In the genomic region with DNA sequence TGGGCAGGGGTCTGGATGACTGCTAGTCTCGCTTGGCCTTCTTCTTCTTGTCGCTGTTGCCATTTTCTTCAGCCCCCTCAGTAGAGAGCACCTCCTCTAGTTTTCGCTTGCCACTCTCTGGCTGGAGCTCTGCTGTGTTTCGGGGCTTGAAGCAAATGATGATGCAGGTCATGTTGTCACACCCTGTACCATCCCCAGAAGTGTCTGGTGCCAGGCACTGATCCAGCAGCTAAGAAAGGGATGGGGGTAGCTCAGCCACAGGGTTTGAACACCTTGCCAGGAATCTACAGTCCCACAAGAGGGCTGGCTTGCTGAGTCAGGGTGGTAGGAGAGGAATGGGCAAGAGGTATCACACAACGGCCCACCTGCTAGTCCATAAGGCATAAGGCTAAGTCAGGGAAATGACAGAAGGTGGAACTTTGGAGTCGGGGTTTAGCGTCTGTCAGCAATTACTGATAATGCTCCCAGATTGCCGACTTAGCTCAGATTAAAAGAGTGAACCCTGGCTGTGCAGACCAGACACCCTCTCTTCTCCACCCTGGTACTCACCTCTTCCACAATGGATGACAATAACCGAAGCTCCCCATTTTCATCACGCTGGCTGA, we compare ENCODE assay signal across 6 cellular contexts.
DNase-seq lines count a peak whose midpoint lies in the region; ATAC-seq and TF ChIP-seq lines count a peak whose summit lies in the region.
"Had no signal": no experiment of that assay in that cellular context is flagged by ENCODE, and none has a peak within 500 bp of the region (broad histone marks: within the 10 kb centered on the region; RNA-seq: fewer than 3 reads in every experiment).

No MANE protein-coding gene starts in this region.

- peak overlapping the region; percentile 82 for H3K4me3 Mint-ChIP-seq in stimulated activated effector memory CD8-positive, alpha-beta T cell treated with anti-CD3 and anti-CD28 coated beads, Interleukin-12 subunit alpha, Interleukin-12 subunit beta, amount 100 ng/mL, for 72 hours

- H3K4me1 Mint-ChIP-seq in stimulated activated effector memory CD8-positive, alpha-beta T cell treated with anti-CD3 and anti-CD28 coated beads, Interleukin-12 subunit alpha, Interleukin-12 subunit beta, amount 100 ng/mL, for 72 hours: peaks cover 45% of the 10 kb centered on the region

- H3K36me3 ChIP-seq in OCI-LY1 (ENCODE audit: insufficient read depth, low read length): peaks cover 88% of the 10 kb centered on the region

- TF ChIP-seq CTCF in OCI-LY1 (IDR thresholded peaks at IDR 0.05; ENCODE audit: low read length) (no peak), coronary artery (IDR thresholded peaks at IDR 0.05) (no peak)

- no peak overlapping the region for H2AFZ ChIP-seq in OCI-LY1 (ENCODE audit: low read length)

- no peaks in the 10 kb centered on the region for H3K9me2 ChIP-seq in OCI-LY1 (ENCODE audit: low read depth, low read length)

- no peak overlapping the region; the same call in 1 of the 2 replicates for H3K9ac ChIP-seq in OCI-LY1 (ENCODE audit: low read length)

- H3K36me3 Mint-ChIP-seq in stimulated activated effector memory CD8-positive, alpha-beta T cell treated with anti-CD3 and anti-CD28 coated beads, Interleukin-12 subunit alpha, Interleukin-12 subunit beta, amount 100 ng/mL, for 72 hours: peaks cover 99% of the 10 kb centered on the region

- DNase-seq in coronary artery (ENCODE audit: low spot score) (no peak), HEK293T (ENCODE audit: extremely low spot score) (no peak)
- DNase-seq in stimulated activated effector memory CD8-positive, alpha-beta T cell treated with anti-CD3 and anti-CD28 coated beads, Interleukin-12 subunit alpha, Interleukin-12 subunit beta, amount 100 ng/mL, for 72 hours (ENCODE audit: low spot score in 2 of 2): no peak
- DNase-seq: MG63 had no signal

- CTCF ChIA-PET in HEK293T (lab: Yijun Ruan, JAX): no interaction called here

- H3K27me3 ChIP-seq in OCI-LY1 (ENCODE audit: insufficient read depth, low read length): no peaks in the 10 kb centered on the region
- H3K27me3 ChIP-seq: MG63 had no signal

- no peak for ATAC-seq in stimulated activated effector memory CD8-positive, alpha-beta T cell treated with anti-CD3 and anti-CD28 coated beads, Interleukin-12 subunit alpha, Interleukin-12 subunit beta, amount 100 ng/mL, for 72 hours
- no peak for ATAC-seq in GM18867 (IDR thresholded peaks at IDR 0.05; ENCODE audit: unreplicated experiment)

- H3K4me1 ChIP-seq in OCI-LY1 (ENCODE audit: insufficient read depth, low read length, severe bottlenecking): peaks cover 25% of the 10 kb centered on the region

- H3K27ac Mint-ChIP-seq in stimulated activated effector memory CD8-positive, alpha-beta T cell treated with anti-CD3 and anti-CD28 coated beads, Interleukin-12 subunit alpha, Interleukin-12 subunit beta, amount 100 ng/mL, for 72 hours: peak overlapping the region; percentile 96

- no peak overlapping the region for H3K4me2 ChIP-seq in OCI-LY1 (ENCODE audit: low read length)

- no peaks in the 10 kb centered on the region for H3K79me2 ChIP-seq in OCI-LY1 (ENCODE audit: insufficient read depth, low read length)

- no peaks in the 10 kb centered on the region for H4K20me1 ChIP-seq in OCI-LY1 (ENCODE audit: insufficient read depth, low read length)

- no peaks in the 10 kb centered on the region for H3K9me3 Mint-ChIP-seq in stimulated activated effector memory CD8-positive, alpha-beta T cell treated with anti-CD3 and anti-CD28 coated beads, Interleukin-12 subunit alpha, Interleukin-12 subunit beta, amount 100 ng/mL, for 72 hours

- POLR2A ChIA-PET in HEK293T (lab: Yijun Ruan, JAX): interaction anchor here (0.7 to 3.0 kb wide), 4 partner anchors 10 to 46 kb away, joined by 3 to 20 read pairs (median 14); a partner anchor contains a TSS

- 0 out of 2 replicates have a peak, but pooled peaks cover 2% of the 10 kb centered on the region for H3F3A ChIP-seq in OCI-LY1 (ENCODE audit: insufficient read depth, low read length)

- H3K27ac ChIP-seq in OCI-LY1 (ENCODE audit: low read depth, low read length, poor library complexity, severe bottlenecking) (peak overlapping the region; percentile 77), coronary artery (peak overlapping the region; percentile 81 to 96)

- H3K9me3 ChIP-seq in OCI-LY1 (ENCODE audit: low read length): no peaks in the 10 kb centered on the region
- H3K9me3 ChIP-seq: MG63 had no signal

- no peak overlapping the region for H3K4me3 ChIP-seq in OCI-LY1 (ENCODE audit: low read depth, low read length, poor library complexity, severe bottlenecking)
- H3K4me3 ChIP-seq in coronary artery: peak overlapping the region; percentile 94

TF ChIP-seq in HEK293T, 16 proteins besides CTCF, POLR2A, EP300 and RAD21:
- TF ChIP-seq FOXA1 (IDR thresholded peaks at IDR 0.05) (no peak), FOXK2 (IDR thresholded peaks at IDR 0.05) (no peak), LEF1 (IDR thresholded peaks at IDR 0.05; ENCODE audit: borderline replicate concordance) (no peak), NFRKB (IDR thresholded peaks at IDR 0.05) (no peak), ZNF384 (IDR thresholded peaks at IDR 0.05) (no peak), SP1 (IDR thresholded peaks at IDR 0.05) (no peak), TARDBP (IDR thresholded peaks at IDR 0.05) (no peak), BHLHE40 (IDR thresholded peaks at IDR 0.05; ENCODE audit: borderline replicate concordance) (no peak)
- TF ChIP-seq, protein P1, sequence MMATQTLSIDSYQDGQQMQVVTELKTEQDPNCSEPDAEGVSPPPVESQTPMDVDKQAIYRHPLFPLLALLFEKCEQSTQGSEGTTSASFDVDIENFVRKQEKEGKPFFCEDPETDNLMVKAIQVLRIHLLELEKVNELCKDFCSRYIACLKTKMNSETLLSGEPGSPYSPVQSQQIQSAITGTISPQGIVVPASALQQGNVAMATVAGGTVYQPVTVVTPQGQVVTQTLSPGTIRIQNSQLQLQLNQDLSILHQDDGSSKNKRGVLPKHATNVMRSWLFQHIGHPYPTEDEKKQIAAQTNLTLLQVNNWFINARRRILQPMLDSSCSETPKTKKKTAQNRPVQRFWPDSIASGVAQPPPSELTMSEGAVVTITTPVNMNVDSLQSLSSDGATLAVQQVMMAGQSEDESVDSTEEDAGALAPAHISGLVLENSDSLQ (IDR thresholded peaks at IDR 0.05): no peak
